In the genomic region with DNA sequence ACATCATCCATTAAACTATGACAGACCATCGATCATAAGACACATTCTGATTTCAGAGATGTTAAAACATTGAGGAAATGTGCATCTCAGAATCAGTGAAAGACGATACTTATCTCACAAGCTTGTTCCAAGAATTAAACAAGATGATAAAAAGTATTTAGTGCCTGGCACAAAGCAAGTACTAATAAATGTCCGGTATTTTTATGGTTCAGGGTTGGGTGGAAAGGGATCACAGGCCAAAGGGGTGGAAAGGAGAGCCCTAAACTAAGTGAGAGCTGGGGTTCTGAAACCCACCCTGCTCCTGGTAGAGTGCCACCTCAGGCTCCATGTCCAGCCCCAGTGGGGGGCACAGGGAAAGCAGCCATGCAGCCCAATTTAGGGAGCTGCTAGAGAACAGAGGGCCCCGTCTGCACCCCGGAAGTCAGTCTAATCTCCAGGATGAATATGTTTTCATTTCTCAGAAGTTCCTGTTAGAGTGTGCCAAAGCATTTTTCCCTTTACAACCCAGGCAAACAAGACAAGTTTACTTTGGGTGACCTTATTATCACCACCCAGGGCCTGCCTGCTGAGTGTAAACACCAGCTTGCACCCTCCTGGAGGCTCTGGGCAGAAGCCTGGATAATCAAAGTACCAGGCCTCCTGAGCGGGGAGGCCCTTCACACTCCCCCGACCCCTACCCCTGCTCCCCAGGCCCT, we compare ENCODE assay signal across 10 cellular contexts. TPM values are rescaled to one million over a fixed set of nuclear protein-coding genes. Genes with fewer than 3 reads are reported as not detected.
A peak's percentile ranks its signal among the peaks of the same experiment; 100 is the strongest.
DNase-seq lines count a peak whose midpoint lies in the region; ATAC-seq and TF ChIP-seq lines count a peak whose summit lies in the region.
"Had no signal": no experiment of that assay in that cellular context is flagged by ENCODE, and none has a peak within 500 bp of the region (broad histone marks: within the 10 kb centered on the region; RNA-seq: fewer than 3 reads in every experiment).

No MANE protein-coding gene starts in this region.

- no peak for TF ChIP-seq CTCF in AG04450 (IDR thresholded peaks at IDR 0.05; ENCODE audit: low read depth, low read length)
- TF ChIP-seq CTCF in coronary artery (IDR thresholded peaks at IDR 0.05), result no peak
- no peak for TF ChIP-seq CTCF in osteoblast (IDR thresholded peaks at IDR 0.05; ENCODE audit: extremely low read depth, low read depth, low read length)
- no peak for TF ChIP-seq CTCF in CD8-positive, alpha-beta T cell (IDR thresholded peaks at IDR 0.05)

- H3K4me2 ChIP-seq in osteoblast (ENCODE audit: insufficient read depth, low read length), result peak overlapping the region; percentile 40

- H3K9me3 ChIP-seq in AG04450 (ENCODE audit: control insufficient read depth, insufficient read depth, low read length) (peaks cover 3% of the 10 kb centered on the region; the same call in 1 of the 2 replicates), osteoblast (ENCODE audit: low read depth, low read length) (no peaks in the 10 kb centered on the region)
- no peaks in the 10 kb centered on the region for H3K9me3 ChIP-seq in CD8-positive, alpha-beta T cell (ENCODE audit: low read length)

- no peaks in the 10 kb centered on the region for H3K9me3 Mint-ChIP-seq in CD8-positive, alpha-beta T cell

- H3K27me3 ChIP-seq in AG04450 (ENCODE audit: control insufficient read depth, insufficient read depth, low read length) (no peaks in the 10 kb centered on the region), osteoblast (ENCODE audit: insufficient read depth, low read length) (no peaks in the 10 kb centered on the region)
- H3K27me3 ChIP-seq in CD8-positive, alpha-beta T cell (ENCODE audit: insufficient read depth, low read length), result peaks cover 10% of the 10 kb centered on the region

- H3K36me3 ChIP-seq in osteoblast (ENCODE audit: insufficient read depth, low read length), result no peaks in the 10 kb centered on the region
- H3K36me3 ChIP-seq in CD8-positive, alpha-beta T cell (ENCODE audit: insufficient read depth, low read length), result no peaks in the 10 kb centered on the region

- H3K79me2 ChIP-seq in osteoblast (ENCODE audit: insufficient read depth, low read length), result peaks cover 11% of the 10 kb centered on the region

- H4K20me1 ChIP-seq in osteoblast (ENCODE audit: insufficient read depth, low read length), result no peaks in the 10 kb centered on the region

- H3K4me3 ChIP-seq in AG04450 (ENCODE audit: low read depth, low read length) (no peak overlapping the region), coronary artery (no peak overlapping the region), osteoblast (ENCODE audit: insufficient read depth, low read length) (peak overlapping the region; percentile 23)
- H3K4me3 ChIP-seq in CD8-positive, alpha-beta T cell (ENCODE audit: low read depth, low read length), result no peak overlapping the region

- peaks cover 19% of the 10 kb centered on the region for H3K27me3 Mint-ChIP-seq in CD8-positive, alpha-beta T cell (ENCODE audit: low read depth)

- H2AFZ ChIP-seq in osteoblast (ENCODE audit: low read length), result peak overlapping the region; percentile 69

- peaks cover 31% of the 10 kb centered on the region for H3K4me1 ChIP-seq in osteoblast (ENCODE audit: insufficient read depth, low read length)
- H3K4me1 ChIP-seq in CD8-positive, alpha-beta T cell (ENCODE audit: insufficient read depth, low read length), result peaks cover 12% of the 10 kb centered on the region

- DNase-seq in AG04450 (ENCODE audit: low read depth, low spot score) (no peak), HuH-7.5 (ENCODE audit: low spot score) (peak; percentile 84), coronary artery (ENCODE audit: low spot score) (no peak), osteoblast (ENCODE audit: insufficient read length, low spot score, missing footprints) (peak; percentile 85), NCI-H2107 treated with DMSO at 0.1 percent for 48 hours (lab: John Stamatoyannopoulos, UW; ENCODE audit: unreplicated experiment) (no peak)
- no peak for DNase-seq in CD8-positive, alpha-beta T cell
- no peak for DNase-seq in stimulated activated CD8-positive, alpha-beta memory T cell treated with anti-CD3 and anti-CD28 coated beads, Interleukin-4, amount 100 ng/mL, for 48 hours
- DNase-seq: activated T-cell treated with anti-CD3 and anti-CD28 coated beads, Interleukin-2, amount 50 U/mL, for 48 hours had no signal

- POLR2A ChIA-PET in AG04450 (lab: Yijun Ruan, JAX), result interaction anchor here (0.9 to 1.5 kb wide), 3 partner anchors 21 to 36 kb away, joined by 3 to 6 read pairs (median 4); no protein-coding TSS in a partner anchor
- POLR2A ChIA-PET in CD8-positive, alpha-beta T cell (lab: Charles Lee), result no interaction called here

- peaks cover 10% of the 10 kb centered on the region for H3K4me1 Mint-ChIP-seq in CD8-positive, alpha-beta T cell (ENCODE audit: low read depth)

- no peaks in the 10 kb centered on the region for H3K36me3 Mint-ChIP-seq in CD8-positive, alpha-beta T cell

- H3K27ac ChIP-seq in AG04450 (ENCODE audit: low read depth, low read length) (peak overlapping the region; percentile 39), coronary artery (peak overlapping the region; percentile 72 to 82), osteoblast (ENCODE audit: low read depth, low read length) (peak overlapping the region; percentile 90)
- H3K27ac ChIP-seq in CD8-positive, alpha-beta T cell (ENCODE audit: low read depth, low read length), result no peak overlapping the region

- no peak overlapping the region for H3K27ac Mint-ChIP-seq in CD8-positive, alpha-beta T cell

- no peak overlapping the region for H3K4me3 Mint-ChIP-seq in CD8-positive, alpha-beta T cell

- intact Hi-C loops in CD8-positive, alpha-beta T cell (cut with DNase I, micrococcal nuclease), result no loop called here

- CTCF ChIA-PET in AG04450 (lab: Charles Lee), result interaction anchor here (0.5 to 2.2 kb wide), 5 partner anchors 24 to 41 kb away, joined by 3 to 9 read pairs (median 4); no protein-coding TSS in a partner anchor
- CTCF ChIA-PET in CD8-positive, alpha-beta T cell (lab: Charles Lee), result interaction anchor here (0.6 to 1.1 kb wide), 5 partner anchors 11 to 309 kb away, joined by 3 to 4 read pairs (median 3); no protein-coding TSS in a partner anchor

- no peak for ATAC-seq in HG03565 (IDR thresholded peaks at IDR 0.05; ENCODE audit: unreplicated experiment)
- ATAC-seq in CD8-positive, alpha-beta T cell, result no peak

RNA-seq across cellular contexts. Expression of gene CREB3L1, which starts 3.8 kb away (rescaled TPM):
- 24.2 and 33.2 TPM in 2 replicates for polyA plus RNA-seq in AG04450 (2011; rRNA removed)
- polyA minus RNA-seq in AG04450 (2011; rRNA and poly(A)+ RNA removed), result 57.6 and 90.1 TPM in 2 replicates
- 30.1 and 33.3 TPM in 2 replicates for total RNA-seq in osteoblast
- not detected for total RNA-seq in CD8-positive, alpha-beta T cell
- polyA plus RNA-seq: neural cell had no signal

Comparison
In these comparisons a context has a peak if more than half of its experiments do, and no peak if none do; other contexts are left out.
1. DNase-seq: peak in HuH-7.5 (single experiment) and osteoblast (single experiment); none in AG04450 (single experiment), coronary artery (single experiment), CD8-positive, alpha-beta T cell (0 of 7), stimulated activated CD8-positive, alpha-beta memory T cell treated with anti-CD3 and anti-CD28 coated beads, Interleukin-4, amount 100 ng/mL, for 48 hours (single experiment) and NCI-H2107 treated with DMSO at 0.1 percent for 48 hours (single experiment).
2. RNA of gene CREB3L1, which starts 3.8 kb away (total RNA-seq): 30.1 to 33.3 TPM in osteoblast; not detected in CD8-positive, alpha-beta T cell; every median in the first group is over 10 times any median in the second.